Comparison of ENCODE assay signal across 8 cellular contexts in the genomic region with DNA sequence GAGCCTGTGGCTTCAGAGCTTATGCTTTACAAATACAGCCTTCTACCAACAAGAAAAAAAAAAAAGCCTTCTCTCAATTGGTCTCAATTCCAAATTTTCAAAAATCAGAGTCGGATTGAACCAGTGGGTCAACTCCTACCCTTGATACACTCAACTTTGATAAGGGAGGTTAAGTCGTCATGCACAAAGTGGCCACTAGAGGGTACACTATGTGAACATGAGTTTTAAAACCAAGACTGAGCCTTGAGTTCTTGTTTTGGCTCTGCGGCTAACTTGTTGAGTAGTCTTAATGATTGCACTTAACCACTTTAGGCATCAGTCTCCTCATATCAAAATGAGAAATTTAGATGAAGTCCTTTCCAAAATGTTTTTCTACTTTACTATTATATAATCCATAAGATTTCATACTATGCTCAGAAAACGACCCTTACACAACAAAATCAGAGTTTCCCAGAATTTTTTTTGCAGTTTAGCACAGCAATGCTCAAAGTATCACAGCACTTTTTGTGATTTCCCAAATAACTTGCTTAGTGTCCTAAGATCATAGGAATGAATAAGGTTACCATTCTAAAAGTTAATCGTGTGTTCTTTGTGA.
DNase-seq lines count a peak whose midpoint lies in the region; ATAC-seq and TF ChIP-seq lines count a peak whose summit lies in the region.

No MANE protein-coding gene starts in this region.

- peak overlapping the region in 1 of 2 donors; percentile 59 for H3K27ac Mint-ChIP-seq in stimulated activated naive CD8-positive, alpha-beta T cell treated with anti-CD3 and anti-CD28 coated beads, Interleukin-15, amount 100 ng/mL, for 72 hours

- peak; percentile 39 for DNase-seq in GM10266 (ENCODE audit: extremely low spot score)
- DNase-seq in M059J (ENCODE audit: low read depth), result peak; percentile 74
- DNase-seq in activated CD4-positive, CD25-positive, alpha-beta regulatory T cell treated with anti-CD3 and anti-CD28 coated beads, Interleukin-2, amount 50 U/mL, for 16 hours (ENCODE audit: low read depth, low spot score), result peak; percentile 38
- peak in 2 of 10 donors; percentile 48 to 55 for DNase-seq in dorsolateral prefrontal cortex
- DNase-seq in myocyte (ENCODE audit: low read depth), result peak; percentile 69
- DNase-seq in stimulated activated naive CD8-positive, alpha-beta T cell treated with anti-CD3 and anti-CD28 coated beads, Interleukin-15, amount 100 ng/mL, for 72 hours, result peak; percentile 49 to 55
- DNase-seq in epidermal melanocyte (ENCODE audit: insufficient read length, low spot score), result no peak

- H3K4me3 ChIP-seq in dorsolateral prefrontal cortex, result no peak overlapping the region

- H3K27ac ChIP-seq in dorsolateral prefrontal cortex, result no peak overlapping the region

- ATAC-seq in GM21717 (IDR thresholded peaks at IDR 0.05; ENCODE audit: unreplicated experiment), result peak; percentile 65
- ATAC-seq in stimulated activated naive CD8-positive, alpha-beta T cell treated with anti-CD3 and anti-CD28 coated beads, Interleukin-15, amount 100 ng/mL, for 72 hours, result peak; percentile 55

- intact Hi-C loops in dorsolateral prefrontal cortex (cut with DNase I), result loop anchor here in 1 of 2 donors (10.0 kb wide), 1 partner anchor 75 kb away; no protein-coding TSS in a partner anchor

- TF ChIP-seq CTCF in GM10266 (IDR thresholded peaks at IDR 0.05; ENCODE audit: control insufficient read depth, insufficient read depth, low read depth, missing control alignments), result peak; percentile 88
- peak; percentile 57 to 86 (median 76) for TF ChIP-seq CTCF in dorsolateral prefrontal cortex (IDR thresholded peaks at IDR 0.05 in 54 of 56, conservative IDR thresholded peaks at IDR 0.05 in 2 of 56; ENCODE audit: low read depth in 1 of 56, partially characterized antibody in 56 of 56)

- H3K27me3 ChIP-seq in dorsolateral prefrontal cortex, result peaks cover 0 to 10% (median 0%) of the 10 kb centered on the region in 45 donors

- peaks cover 19% of the 10 kb centered on the region for H3K4me1 Mint-ChIP-seq in stimulated activated naive CD8-positive, alpha-beta T cell treated with anti-CD3 and anti-CD28 coated beads, Interleukin-15, amount 100 ng/mL, for 72 hours

- H3K27me3 Mint-ChIP-seq in stimulated activated naive CD8-positive, alpha-beta T cell treated with anti-CD3 and anti-CD28 coated beads, Interleukin-15, amount 100 ng/mL, for 72 hours, result no peaks in the 10 kb centered on the region

- H3K9me3 Mint-ChIP-seq in stimulated activated naive CD8-positive, alpha-beta T cell treated with anti-CD3 and anti-CD28 coated beads, Interleukin-15, amount 100 ng/mL, for 72 hours, result no peaks in the 10 kb centered on the region

- H3K4me3 Mint-ChIP-seq in stimulated activated naive CD8-positive, alpha-beta T cell treated with anti-CD3 and anti-CD28 coated beads, Interleukin-15, amount 100 ng/mL, for 72 hours, result no peak overlapping the region
